12 cellular contexts compared by ENCODE assay signal in the genomic region with DNA sequence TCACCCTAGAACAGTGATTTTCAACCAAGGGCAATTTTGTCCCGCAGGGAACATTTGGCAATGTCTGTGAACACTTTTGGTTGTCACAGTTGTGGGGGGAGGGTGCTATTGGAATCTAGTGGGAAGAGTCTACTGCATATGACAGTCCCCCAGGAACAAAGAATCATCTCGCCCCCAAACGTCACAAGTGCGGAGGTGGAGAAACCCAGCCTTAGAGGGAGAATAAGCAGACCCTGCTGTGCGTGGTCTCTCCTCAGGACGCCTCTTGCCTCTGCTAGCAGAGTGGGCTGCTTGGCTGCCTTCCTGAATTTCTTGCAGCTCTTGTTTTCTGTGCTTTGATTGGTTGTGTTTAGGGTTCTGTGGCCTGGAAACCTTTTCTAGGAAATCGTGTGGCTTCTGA. TPM values are rescaled to one million over a fixed set of nuclear protein-coding genes. Genes with fewer than 3 reads are reported as not detected.
A peak's percentile ranks its signal among the peaks of the same experiment; 100 is the strongest.
DNase-seq lines count a peak whose midpoint lies in the region; ATAC-seq and TF ChIP-seq lines count a peak whose summit lies in the region.
"Had no signal": no experiment of that assay in that cellular context is flagged by ENCODE, and none has a peak within 500 bp of the region (broad histone marks: within the 10 kb centered on the region; RNA-seq: fewer than 3 reads in every experiment).

No MANE protein-coding gene starts in this region.

- H3F3A ChIP-seq in SK-N-SH (replicated peaks; ENCODE audit: insufficient read depth): peaks cover 5% of the 10 kb centered on the region

- DNase-seq in SK-N-SH (no peak), coronary artery (ENCODE audit: low spot score) (no peak), osteoblast (ENCODE audit: insufficient read length, low spot score, missing footprints) (no peak), upper lobe of right lung (no peak), Karpas-422 (no peak)
- no peak for DNase-seq in activated CD8-positive, alpha-beta memory T cell treated with anti-CD3 and anti-CD28 coated beads, Interleukin-2, amount 10 ng/mL, durations not matched to agents 7 days and 5 days
- DNase-seq: activated CD4-positive, alpha-beta T cell treated with anti-CD3 and anti-CD28 coated beads, Interleukin-2, amount 10 ng/mL, durations not matched to agents 24 days and 14 days; T-helper 17 cell had no signal

- CTCF ChIA-PET in SK-N-SH (lab: Yijun Ruan, JAX): interaction anchor here (0.6 to 1.5 kb wide), 6 partner anchors 9 to 72 kb away, joined by 3 to 6 read pairs (median 3); no protein-coding TSS in a partner anchor
- CTCF ChIA-PET in activated CD8-positive, alpha-beta memory T cell treated with anti-CD3 and anti-CD28 coated beads, Interleukin-2, amount 10 ng/mL, durations not matched to agents 7 days and 5 days (lab: Charles Lee): interaction anchor here (2.2 kb wide), 1 partner anchor 23 kb away, joined by 7 read pairs; no protein-coding TSS in a partner anchor

- H3K36me3 Mint-ChIP-seq in activated CD8-positive, alpha-beta memory T cell treated with anti-CD3 and anti-CD28 coated beads, Interleukin-2, amount 10 ng/mL, durations not matched to agents 7 days and 5 days: no peaks in the 10 kb centered on the region

- H3K9me2 ChIP-seq in SK-N-SH: no peaks in the 10 kb centered on the region
- H3K9me2 ChIP-seq in Karpas-422 (replicated peaks; ENCODE audit: insufficient read depth, low read length): no peaks in the 10 kb centered on the region

- H3K9ac ChIP-seq in SK-N-SH (no peak overlapping the region), Karpas-422 (ENCODE audit: low read length) (no peak overlapping the region)

- H3K4me1 ChIP-seq in SK-N-SH (ENCODE audit: control insufficient read depth in 1 of 2, insufficient read depth in 2 of 2, low read depth in 1 of 2, low read length in 1 of 2) (peaks cover 49 to 62% of the 10 kb centered on the region in 2 experiments), osteoblast (ENCODE audit: insufficient read depth, low read length) (peaks cover 64% of the 10 kb centered on the region), upper lobe of right lung (peaks cover 92% of the 10 kb centered on the region), Karpas-422 (ENCODE audit: low read length) (peaks cover 6% of the 10 kb centered on the region)

- H3K4me3 ChIP-seq in SK-N-SH (ENCODE audit: low read depth in 2 of 2, low read length in 1 of 2) (no peak overlapping the region), coronary artery (peak overlapping the region; percentile 46), osteoblast (ENCODE audit: insufficient read depth, low read length) (no peak overlapping the region), upper lobe of right lung (no peak overlapping the region), Karpas-422 (ENCODE audit: low read length) (no peak overlapping the region)

- H3K79me2 ChIP-seq in SK-N-SH (ENCODE audit: insufficient read depth): peaks cover 91% of the 10 kb centered on the region
- H3K79me2 ChIP-seq in osteoblast (ENCODE audit: insufficient read depth, low read length): peaks cover 92% of the 10 kb centered on the region
- no peaks in the 10 kb centered on the region for H3K79me2 ChIP-seq in Karpas-422 (ENCODE audit: low read length)

- H3K27me3 ChIP-seq in SK-N-SH (ENCODE audit: insufficient read depth) (no peaks in the 10 kb centered on the region), osteoblast (ENCODE audit: insufficient read depth, low read length) (no peaks in the 10 kb centered on the region), upper lobe of right lung (no peaks in the 10 kb centered on the region), Karpas-422 (ENCODE audit: low read length) (no peaks in the 10 kb centered on the region)

- peaks cover 16% of the 10 kb centered on the region for H3K4me1 Mint-ChIP-seq in activated CD8-positive, alpha-beta memory T cell treated with anti-CD3 and anti-CD28 coated beads, Interleukin-2, amount 10 ng/mL, durations not matched to agents 7 days and 5 days

- H3K27me3 Mint-ChIP-seq in activated CD8-positive, alpha-beta memory T cell treated with anti-CD3 and anti-CD28 coated beads, Interleukin-2, amount 10 ng/mL, durations not matched to agents 7 days and 5 days: peaks cover 11% of the 10 kb centered on the region
- H3K27me3 Mint-ChIP-seq: activated CD4-positive, alpha-beta T cell treated with anti-CD3 and anti-CD28 coated beads, Interleukin-2, amount 10 ng/mL, durations not matched to agents 24 days and 14 days; stimulated activated naive CD8-positive, alpha-beta T cell treated with anti-CD3 and anti-CD28 coated beads, Interleukin-15, Interleukin-2, amounts not matched to agents 100 ng/mL and 50 ng/mL, for 24 hours had no signal

- intact Hi-C loops in upper lobe of right lung (cut with DNase I): no loop called here

- no peak overlapping the region for H3K4me3 Mint-ChIP-seq in activated CD8-positive, alpha-beta memory T cell treated with anti-CD3 and anti-CD28 coated beads, Interleukin-2, amount 10 ng/mL, durations not matched to agents 7 days and 5 days
- H3K4me3 Mint-ChIP-seq: activated CD4-positive, alpha-beta T cell treated with anti-CD3 and anti-CD28 coated beads, Interleukin-2, amount 10 ng/mL, durations not matched to agents 24 days and 14 days; stimulated activated naive CD8-positive, alpha-beta T cell treated with anti-CD3 and anti-CD28 coated beads, Interleukin-15, Interleukin-2, amounts not matched to agents 100 ng/mL and 50 ng/mL, for 24 hours; T-helper 17 cell had no signal

- H3K9me3 ChIP-seq in SK-N-SH: no peaks in the 10 kb centered on the region
- H3K9me3 ChIP-seq in osteoblast (ENCODE audit: low read depth, low read length): no peaks in the 10 kb centered on the region
- H3K9me3 ChIP-seq in upper lobe of right lung: no peaks in the 10 kb centered on the region
- H3K9me3 ChIP-seq in Karpas-422 (ENCODE audit: low read length): no peaks in the 10 kb centered on the region

- ATAC-seq in SK-N-SH treated with all-trans-retinoic acid at 6 μM for 48 hours: no peak
- ATAC-seq in upper lobe of right lung: no peak
- no peak for ATAC-seq in activated CD8-positive, alpha-beta memory T cell treated with anti-CD3 and anti-CD28 coated beads, Interleukin-2, amount 10 ng/mL, durations not matched to agents 7 days and 5 days
- no peak for ATAC-seq in HG02938 (IDR thresholded peaks at IDR 0.05; ENCODE audit: unreplicated experiment)
- ATAC-seq: T-helper 17 cell had no signal

- WGBS in SK-N-SH (ENCODE audit: low lambda C conversion rate): 95% methylated on average over 7 of the region's 7 CpGs

- no peaks in the 10 kb centered on the region for H3K9me3 Mint-ChIP-seq in activated CD8-positive, alpha-beta memory T cell treated with anti-CD3 and anti-CD28 coated beads, Interleukin-2, amount 10 ng/mL, durations not matched to agents 7 days and 5 days (ENCODE audit: low read depth)
- H3K9me3 Mint-ChIP-seq: activated CD4-positive, alpha-beta T cell treated with anti-CD3 and anti-CD28 coated beads, Interleukin-2, amount 10 ng/mL, durations not matched to agents 24 days and 14 days; stimulated activated naive CD8-positive, alpha-beta T cell treated with anti-CD3 and anti-CD28 coated beads, Interleukin-15, Interleukin-2, amounts not matched to agents 100 ng/mL and 50 ng/mL, for 24 hours had no signal

- TF ChIP-seq CTCF in SK-N-SH (IDR thresholded peaks at IDR 0.05) (no peak), coronary artery (IDR thresholded peaks at IDR 0.05) (no peak), osteoblast (IDR thresholded peaks at IDR 0.05; ENCODE audit: extremely low read depth, low read depth, low read length) (no peak), upper lobe of right lung (IDR thresholded peaks at IDR 0.05) (no peak)

- TF ChIP-seq EP300 in SK-N-SH (IDR thresholded peaks at IDR 0.05; ENCODE audit: borderline replicate concordance in 1 of 2, low read depth in 1 of 2, low read length in 1 of 2): no peak

- TF ChIP-seq RAD21 in SK-N-SH (IDR thresholded peaks at IDR 0.05; ENCODE audit: low read length): no peak

- H3K36me3 ChIP-seq in SK-N-SH (replicated peaks in 1 of 2; ENCODE audit: control insufficient read depth in 1 of 2, insufficient read depth in 2 of 2, low read length in 1 of 2) (peaks cover 8 to 14% of the 10 kb centered on the region in 2 experiments), osteoblast (ENCODE audit: insufficient read depth, low read length) (peaks cover 12% of the 10 kb centered on the region), upper lobe of right lung (no peaks in the 10 kb centered on the region), Karpas-422 (ENCODE audit: insufficient read depth, low read length) (no peaks in the 10 kb centered on the region)

- H3K4me2 ChIP-seq in SK-N-SH (0 out of 2 replicates have a peak overlapping the region, but pooled peaks have one; percentile 41), osteoblast (ENCODE audit: insufficient read depth, low read length) (peak overlapping the region; percentile 68), Karpas-422 (ENCODE audit: low read depth, low read length, poor library complexity, severe bottlenecking) (no peak overlapping the region)

- POLR2A ChIA-PET in SK-N-SH (lab: Yijun Ruan, JAX): no interaction called here

- H4K20me1 ChIP-seq in SK-N-SH (ENCODE audit: insufficient read depth) (no peaks in the 10 kb centered on the region; the same call in 1 of the 2 replicates), osteoblast (ENCODE audit: insufficient read depth, low read length) (peaks cover 22% of the 10 kb centered on the region), Karpas-422 (ENCODE audit: insufficient read depth, low read depth, low read length) (no peaks in the 10 kb centered on the region)

- H3K27ac Mint-ChIP-seq in activated CD8-positive, alpha-beta memory T cell treated with anti-CD3 and anti-CD28 coated beads, Interleukin-2, amount 10 ng/mL, durations not matched to agents 7 days and 5 days: no peak overlapping the region
- H3K27ac Mint-ChIP-seq: activated CD4-positive, alpha-beta T cell treated with anti-CD3 and anti-CD28 coated beads, Interleukin-2, amount 10 ng/mL, durations not matched to agents 24 days and 14 days; progenitor cell of endocrine pancreas; stimulated activated naive CD8-positive, alpha-beta T cell treated with anti-CD3 and anti-CD28 coated beads, Interleukin-15, Interleukin-2, amounts not matched to agents 100 ng/mL and 50 ng/mL, for 24 hours; T-helper 17 cell had no signal

- H2AFZ ChIP-seq in SK-N-SH (ENCODE audit: low read depth) (no peak overlapping the region), osteoblast (ENCODE audit: low read length) (no peak overlapping the region), Karpas-422 (ENCODE audit: low read length) (no peak overlapping the region)

- H3K27ac ChIP-seq in SK-N-SH (ENCODE audit: low read depth in 2 of 2, low read length in 1 of 2) (peak overlapping the region; percentile 47 to 71; a peak in 3 of 4 replicates), coronary artery (peak overlapping the region; percentile 95 to 96), osteoblast (ENCODE audit: low read depth, low read length) (peak overlapping the region; percentile 94), upper lobe of right lung (peak overlapping the region; percentile 78), Karpas-422 (ENCODE audit: low read length) (no peak overlapping the region)

RNA-seq across cellular contexts. Expression of gene NFIX, which starts 42.4 kb away (rescaled TPM):
- 5.1 and 14.8 TPM in 2 replicates for polyA plus RNA-seq in SK-N-SH (2012; rRNA removed)
- 9.1 and 13.3 TPM in 2 replicates for polyA plus RNA-seq in SK-N-SH (2012; cell fraction: cytosol; rRNA removed)
- polyA plus RNA-seq in SK-N-SH (2012; cell fraction: nucleus; rRNA removed): 14.0 and 14.9 TPM in 2 replicates
- total RNA-seq in osteoblast (114 and 122 TPM in 2 replicates), upper lobe of right lung (168 TPM)
- under 1 TPM; 0.21 to 0.32 TPM for total RNA-seq in activated CD8-positive, alpha-beta memory T cell treated with anti-CD3 and anti-CD28 coated beads, Interleukin-2, amount 10 ng/mL, durations not matched to agents 7 days and 5 days
- total RNA-seq in Karpas-422 (2014; rRNA removed; shearing (Covaris generic); ENCODE audit: low replicate concordance): 0.04 and 0.18 TPM in 2 replicates

Comparison
In these comparisons a context has a peak if more than half of its experiments do, and no peak if none do; other contexts are left out.
1. RNA of gene NFIX, which starts 42.4 kb away (total RNA-seq): 168 TPM in upper lobe of right lung (single experiment) and 114 to 122 TPM in osteoblast; 0.21 to 0.32 TPM in activated CD8-positive, alpha-beta memory T cell treated with anti-CD3 and anti-CD28 coated beads, Interleukin-2, amount 10 ng/mL, durations not matched to agents 7 days and 5 days and 0.04 to 0.18 TPM in Karpas-422; every median in the first group is over 10 times any median in the second.